17 cellular contexts compared by ENCODE assay signal in genomic region chr16:86880316-86881117, GRCh38.
DNase-seq lines count a peak whose midpoint lies in the region; ATAC-seq, FAIRE-seq and TF ChIP-seq lines count a peak whose summit lies in the region.
"Had no signal": no experiment of that assay in that cellular context is flagged by ENCODE, and none has a peak within 500 bp of the region (broad histone marks: within the 10 kb centered on the region; RNA-seq: fewer than 3 reads in every experiment).

No MANE protein-coding gene starts in this region.

- TF ChIP-seq RAD21 in SK-N-SH (IDR thresholded peaks at IDR 0.05; ENCODE audit: low read length) (no peak), K562 (CRISPR knock-in tag; conservative IDR thresholded peaks at IDR 0.05 in 1 of 2, IDR thresholded peaks at IDR 0.05 in 1 of 2) (no peak)

- H3K4me3 Mint-ChIP-seq in osteocyte (ENCODE audit: unreplicated experiment), result no peak overlapping the region
- H3K4me3 Mint-ChIP-seq: CD8-positive, alpha-beta memory T cell had no signal

- no peaks in the 10 kb centered on the region for H4K20me1 ChIP-seq in SK-N-SH (ENCODE audit: insufficient read depth)
- H4K20me1 ChIP-seq in K562 (replicated peaks; ENCODE audit: control insufficient read depth, insufficient read depth, low read length), result peaks cover 12% of the 10 kb centered on the region; the same call in 1 of the 2 replicates
- H4K20me1 ChIP-seq: BLaER1 had no signal

- no peak overlapping the region for H2AFZ ChIP-seq in SK-N-SH (ENCODE audit: low read depth)
- H2AFZ ChIP-seq in K562 (ENCODE audit: low read depth, low read length), result no peak overlapping the region

- peaks cover 0 to 6% of the 10 kb centered on the region in 2 experiments; a peak in 1 of 4 replicates for H3K4me1 ChIP-seq in SK-N-SH (ENCODE audit: control insufficient read depth in 1 of 2, insufficient read depth in 2 of 2, low read depth in 1 of 2, low read length in 1 of 2)
- H3K4me1 ChIP-seq in K562 (replicated peaks in 1 of 2; ENCODE audit: control insufficient read depth in 2 of 2, insufficient read depth in 2 of 2, low read length in 2 of 2), result peaks cover 0 to 4% of the 10 kb centered on the region in 2 experiments; a peak in 1 of 5 replicates

- TF ChIP-seq CTCF in SK-N-SH (IDR thresholded peaks at IDR 0.05) (no peak), K562 (IDR thresholded peaks at IDR 0.05 in 2 of 3, conservative IDR thresholded peaks at IDR 0.05 in 1 of 3; ENCODE audit: insufficient read depth in 2 of 3, low read depth in 1 of 3, low read length in 3 of 3) (no peak), osteocyte (IDR thresholded peaks at IDR 0.05) (no peak), coronary artery (IDR thresholded peaks at IDR 0.05) (no peak)

- H3K27ac ChIP-seq in SK-N-SH (ENCODE audit: low read depth in 2 of 2, low read length in 1 of 2) (no peak overlapping the region), K562 (ENCODE audit: extremely low read depth, low read depth, low read length) (no peak overlapping the region), coronary artery (no peak overlapping the region)
- H3K27ac ChIP-seq: 22Rv1, BLaER1, SJSA1 had no signal

- H3K9ac ChIP-seq in SK-N-SH (no peak overlapping the region), K562 (ENCODE audit: insufficient read depth in 1 of 2, low read depth in 2 of 2, low read length in 2 of 2) (no peak overlapping the region)
- H3K9ac ChIP-seq: BLaER1 had no signal

- H3K27me3 ChIP-seq in SK-N-SH (ENCODE audit: insufficient read depth) (peaks cover 76% of the 10 kb centered on the region), K562 (ENCODE audit: control insufficient read depth in 2 of 2, insufficient read depth in 2 of 2, low read length in 2 of 2) (peaks cover 38 to 70% of the 10 kb centered on the region in 2 experiments)
- H3K27me3 ChIP-seq: SJSA1 had no signal

- CTCF ChIA-PET in SK-N-SH (lab: Yijun Ruan, JAX), result no interaction called here
- CTCF ChIA-PET in K562 (lab: Yijun Ruan, JAX; ENCODE audit: low intra/inter-chr PET ratio), result no interaction called here

- H3K36me3 ChIP-seq in SK-N-SH (replicated peaks in 1 of 2; ENCODE audit: control insufficient read depth in 1 of 2, insufficient read depth in 2 of 2, low read length in 1 of 2) (no peaks in the 10 kb centered on the region), K562 (ENCODE audit: control insufficient read depth, insufficient read depth, low read length) (no peaks in the 10 kb centered on the region)
- H3K36me3 ChIP-seq: BLaER1, SJSA1 had no signal

- BruUV-seq in K562 (replicated peaks; lab: Mats Ljungman, UMichigan), result no TSS peak

- H3K36me3 Mint-ChIP-seq in osteocyte (ENCODE audit: unreplicated experiment), result no peaks in the 10 kb centered on the region
- H3K36me3 Mint-ChIP-seq: CD8-positive, alpha-beta memory T cell had no signal

- no peak overlapping the region for H3K4me2 ChIP-seq in SK-N-SH
- no peak overlapping the region for H3K4me2 ChIP-seq in K562 (ENCODE audit: insufficient read depth, low read length)
- H3K4me2 ChIP-seq: BLaER1 had no signal

- H3K4me1 Mint-ChIP-seq in osteocyte (ENCODE audit: unreplicated experiment), result peaks cover 35% of the 10 kb centered on the region
- H3K4me1 Mint-ChIP-seq: CD8-positive, alpha-beta memory T cell had no signal

- peaks cover 3% of the 10 kb centered on the region for H3K9me1 ChIP-seq in K562 (ENCODE audit: control insufficient read depth, insufficient read depth, low read length)

- no peak for ATAC-seq in SK-N-SH treated with all-trans-retinoic acid at 6 μM for 48 hours
- no peak for ATAC-seq in K562

- H3K9me3 ChIP-seq in SK-N-SH, result no peaks in the 10 kb centered on the region
- no peaks in the 10 kb centered on the region for H3K9me3 ChIP-seq in K562 (replicated peaks; ENCODE audit: control insufficient read depth, insufficient read depth, low read depth, low read length)
- H3K9me3 ChIP-seq: BLaER1, SJSA1 had no signal

- no peak overlapping the region for H3K4me3 ChIP-seq in SK-N-SH (ENCODE audit: low read depth in 2 of 2, low read length in 1 of 2)
- H3K4me3 ChIP-seq in K562, result no peak overlapping the region
- no peak overlapping the region for H3K4me3 ChIP-seq in coronary artery
- H3K4me3 ChIP-seq: BLaER1, SJSA1 had no signal

- peaks cover 10% of the 10 kb centered on the region for H3K27me3 Mint-ChIP-seq in osteocyte (ENCODE audit: unreplicated experiment)

- H3K79me2 ChIP-seq in SK-N-SH (ENCODE audit: insufficient read depth) (no peaks in the 10 kb centered on the region), K562 (ENCODE audit: control insufficient read depth, insufficient read depth, low read length) (no peaks in the 10 kb centered on the region)

- WGBS in SK-N-SH (ENCODE audit: low lambda C conversion rate), result 29% methylated on average over 14 of the region's 14 CpGs
- WGBS in K562 (ENCODE audit: insufficient coverage, low coverage, missing lambda C conversion rate), result 3% methylated on average over 13 of the region's 14 CpGs

- no peak for DNase-seq in SK-N-SH
- no peak for DNase-seq in K562 (ENCODE audit: extremely low read depth in 1 of 4, low spot score in 3 of 4)
- DNase-seq in iris pigment epithelial cell (ENCODE audit: low read depth), result peak; percentile 39
- DNase-seq in urothelium cell line (ENCODE audit: low spot score), result no peak
- no peak for DNase-seq in osteocyte (ENCODE audit: extremely low spot score, unreplicated experiment)
- no peak for DNase-seq in coronary artery (ENCODE audit: low spot score)
- DNase-seq in NCI-H146 (lab: John Stamatoyannopoulos, UW), result no peak
- DNase-seq: CD8-positive, alpha-beta memory T cell; MV-4-11; NCI-H1436; NCI-H2107; NCI-H226; NCI-H69 had no signal

- in situ Hi-C loops in K562 (cut with MboI), result no loop called here

- POLR2A ChIA-PET in SK-N-SH (lab: Yijun Ruan, JAX), result no interaction called here
- POLR2A ChIA-PET in K562 (lab: Yijun Ruan, JAX), result no interaction called here

- peaks cover 6% of the 10 kb centered on the region for H3F3A ChIP-seq in SK-N-SH (replicated peaks; ENCODE audit: insufficient read depth)

- H3K27ac Mint-ChIP-seq in osteocyte (ENCODE audit: unreplicated experiment), result no peak overlapping the region

- H3K9me3 Mint-ChIP-seq in osteocyte (ENCODE audit: unreplicated experiment), result peaks cover 4% of the 10 kb centered on the region

- intact Hi-C loops in K562 (cut with micrococcal nuclease), result no loop called here

- TF ChIP-seq EP300 in SK-N-SH (IDR thresholded peaks at IDR 0.05; ENCODE audit: borderline replicate concordance in 1 of 2, low read depth in 1 of 2, low read length in 1 of 2), result no peak
- no peak for TF ChIP-seq EP300 in K562 (IDR thresholded peaks at IDR 0.05; ENCODE audit: low read length)

- no peaks in the 10 kb centered on the region for H3K9me2 ChIP-seq in SK-N-SH

- no peak for TF ChIP-seq POLR2A in K562 (conservative IDR thresholded peaks at IDR 0.05)

- FAIRE-seq in K562 (lab: Jason Lieb, UNC) (no peak), urothelium cell line (lab: Jason Lieb, UNC) (peak; percentile 23)

TF ChIP-seq in SK-N-SH, 30 proteins besides CTCF, POLR2A, EP300 and RAD21:
- TF ChIP-seq TCF12 (IDR thresholded peaks at IDR 0.05), result peak; percentile 65
- TF ChIP-seq, protein P1, sequence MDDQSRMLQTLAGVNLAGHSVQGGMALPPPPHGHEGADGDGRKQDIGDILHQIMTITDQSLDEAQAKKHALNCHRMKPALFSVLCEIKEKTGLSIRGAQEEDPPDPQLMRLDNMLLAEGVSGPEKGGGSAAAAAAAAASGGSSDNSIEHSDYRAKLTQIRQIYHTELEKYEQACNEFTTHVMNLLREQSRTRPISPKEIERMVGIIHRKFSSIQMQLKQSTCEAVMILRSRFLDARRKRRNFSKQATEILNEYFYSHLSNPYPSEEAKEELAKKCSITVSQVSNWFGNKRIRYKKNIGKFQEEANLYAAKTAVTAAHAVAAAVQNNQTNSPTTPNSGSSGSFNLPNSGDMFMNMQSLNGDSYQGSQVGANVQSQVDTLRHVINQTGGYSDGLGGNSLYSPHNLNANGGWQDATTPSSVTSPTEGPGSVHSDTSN (IDR thresholded peaks at IDR 0.05), result peak; percentile 29; the same call in 1 of the 2 replicates
- no peak for TF ChIP-seq YY1 (IDR thresholded peaks at IDR 0.05; ENCODE audit: low read depth)
- no peak for TF ChIP-seq TAF1 (IDR thresholded peaks at IDR 0.05; ENCODE audit: borderline replicate concordance, low read depth, low read length)
- no peak for TF ChIP-seq MEF2A (IDR thresholded peaks at IDR 0.05; ENCODE audit: borderline replicate concordance, low read depth)

TF ChIP-seq in SK-N-SH treated with all-trans-retinoic acid at 6 μM for 48 hours, 23 proteins besides CTCF, POLR2A, EP300 and RAD21 (continues in another document):
- TF ChIP-seq ISL1 (CRISPR knock-in tag; IDR thresholded peaks at IDR 0.05) (no peak), ZFP3 (CRISPR knock-in tag; IDR thresholded peaks at IDR 0.05) (no peak), ESRRG (CRISPR knock-in tag; IDR thresholded peaks at IDR 0.05) (no peak), ZFP30 (CRISPR knock-in tag; IDR thresholded peaks at IDR 0.05) (no peak), TCF4 (CRISPR knock-in tag; IDR thresholded peaks at IDR 0.05; ENCODE audit: borderline replicate concordance) (no peak)

TF ChIP-seq in K562, 482 proteins besides CTCF, POLR2A, EP300 and RAD21:
- TF ChIP-seq RBM25 (IDR thresholded peaks at IDR 0.05; ENCODE audit: low read depth, low read length, severe bottlenecking) (peak; percentile 30), MAFF (IDR thresholded peaks at IDR 0.05; ENCODE audit: low read length) (no peak), ATF2 (CRISPR knock-in tag; IDR thresholded peaks at IDR 0.05) (no peak)
